ENCODE assay signal across 10 cellular contexts in genomic region chr18:33404244-33404873, GRCh38.
DNase-seq lines count a peak whose midpoint lies in the region; ATAC-seq and TF ChIP-seq lines count a peak whose summit lies in the region.
"Had no signal": no experiment of that assay in that cellular context is flagged by ENCODE, and none has a peak within 500 bp of the region (broad histone marks: within the 10 kb centered on the region; RNA-seq: fewer than 3 reads in every experiment).

No MANE protein-coding gene starts in this region.

- no peaks in the 10 kb centered on the region for H3K27me3 Mint-ChIP-seq in nephron (ENCODE audit: low read depth)

- peak; percentile 9 for DNase-seq in SKM-1 (lab: John Stamatoyannopoulos, UW; ENCODE audit: unreplicated experiment)
- DNase-seq in EL: no peak
- no peak for DNase-seq in cerebellar cortex (ENCODE audit: low spot score)
- DNase-seq: activated effector memory CD4-positive, alpha-beta T cell treated with anti-CD3 and anti-CD28 coated beads, Interleukin-2, amount 50 U/mL, for 16 hours; NCI-H1436; stimulated activated CD4-positive, alpha-beta T cell treated with anti-CD3 and anti-CD28 coated beads, Interleukin-2, amount 100 ng/mL, for 48 hours had no signal

- no peaks in the 10 kb centered on the region for H3K9me3 Mint-ChIP-seq in nephron

- peak in 2 of 3 experiments; percentile 26 to 41 for TF ChIP-seq CTCF in nephron (IDR thresholded peaks at IDR 0.05; ENCODE audit: unreplicated experiment in 3 of 3)

- no peaks in the 10 kb centered on the region for H3K36me3 Mint-ChIP-seq in nephron (ENCODE audit: low read depth)

- H3K27ac Mint-ChIP-seq in nephron: no peak overlapping the region

- H3K4me3 Mint-ChIP-seq in nephron: no peak overlapping the region

- ATAC-seq in GM18511 (IDR thresholded peaks at IDR 0.05; ENCODE audit: unreplicated experiment): peak; percentile 66
- ATAC-seq in HG02870 (IDR thresholded peaks at IDR 0.05; ENCODE audit: unreplicated experiment): peak; percentile 85
- ATAC-seq in GM19023 (IDR thresholded peaks at IDR 0.05; ENCODE audit: unreplicated experiment): no peak

- H3K4me1 Mint-ChIP-seq in nephron: peaks cover 8% of the 10 kb centered on the region
